8 cellular contexts compared by ENCODE assay signal in genomic region chr2:239318790-239319189, GRCh38.
DNase-seq lines count a peak whose midpoint lies in the region; ATAC-seq and TF ChIP-seq lines count a peak whose summit lies in the region.

No MANE protein-coding gene starts in this region.

- H3K27ac Mint-ChIP-seq in activated T-cell treated with anti-CD3 and anti-CD28 coated beads, Interleukin-2, amount 50 U/mL, for 72 hours, result peak overlapping the region; percentile 91

- DNase-seq in GM23248, result peak; percentile 55
- DNase-seq in activated T-cell treated with anti-CD3 and anti-CD28 coated beads, Interleukin-2, amount 50 U/mL, for 72 hours, result no peak
- no peak for DNase-seq in right atrium auricular region (ENCODE audit: low spot score)
- DNase-seq in spleen, result no peak
- no peak for DNase-seq in NCI-H1092 treated with DMSO at 0.1 percent for 48 hours (lab: John Stamatoyannopoulos, UW)
- DNase-seq in NCI-H128 (lab: John Stamatoyannopoulos, UW; ENCODE audit: unreplicated experiment), result no peak
- DNase-seq in left colon, result no peak

- H3K4me1 ChIP-seq in GM23248 (ENCODE audit: insufficient read depth) (peaks cover 24% of the 10 kb centered on the region), right atrium auricular region (peaks cover 0 to 54% of the 10 kb centered on the region in 2 donors), spleen (peaks cover 0 to 84% (median 53%) of the 10 kb centered on the region in 6 donors)

- in situ Hi-C loops in GM23248 (cut with MboI), result no loop called here

- ATAC-seq in activated T-cell treated with anti-CD3 and anti-CD28 coated beads, Interleukin-2, amount 50 U/mL, for 72 hours (replicated peaks in 1 of 2), result no peak
- no peak for ATAC-seq in HG03378 (IDR thresholded peaks at IDR 0.05; ENCODE audit: unreplicated experiment)
- no peak for ATAC-seq in left colon

- peak overlapping the region; percentile 78 for H2AFZ ChIP-seq in GM23248

- 16 to 25% methylated on average over 5 of the region's 5 CpGs for WGBS in GM23248 (ENCODE audit: low coverage in 1 of 2, low lambda C conversion rate in 2 of 2, missing lambda C conversion rate in 2 of 2), 2 experiments
- 38 to 65% (median 56%) methylated on average over 5 of the region's 5 CpGs for WGBS in spleen, 5 donors

- H3K9ac ChIP-seq in GM23248, result peak overlapping the region; percentile 42

- H3K4me3 Mint-ChIP-seq in activated T-cell treated with anti-CD3 and anti-CD28 coated beads, Interleukin-2, amount 50 U/mL, for 72 hours, result peak overlapping the region in 1 of 2 donors; percentile 83

- no peaks in the 10 kb centered on the region for H3K9me3 ChIP-seq in GM23248 (ENCODE audit: low read depth)
- H3K9me3 ChIP-seq in right atrium auricular region, result no peaks in the 10 kb centered on the region
- no peaks in the 10 kb centered on the region for H3K9me3 ChIP-seq in spleen

- no peaks in the 10 kb centered on the region for H3K9me3 Mint-ChIP-seq in activated T-cell treated with anti-CD3 and anti-CD28 coated beads, Interleukin-2, amount 50 U/mL, for 72 hours

- H3K4me2 ChIP-seq in GM23248 (ENCODE audit: unreplicated experiment), result peak overlapping the region; percentile 78

- no peak for TF ChIP-seq POLR2A in spleen (IDR thresholded peaks at IDR 0.05)

- H3K27me3 ChIP-seq in GM23248 (replicated peaks; ENCODE audit: insufficient read depth), result no peaks in the 10 kb centered on the region
- H3K27me3 ChIP-seq in right atrium auricular region, result no peaks in the 10 kb centered on the region
- no peaks in the 10 kb centered on the region for H3K27me3 ChIP-seq in spleen (replicated peaks in 1 of 7)

- H3K27ac ChIP-seq in GM23248, result no peak overlapping the region
- H3K27ac ChIP-seq in right atrium auricular region, result peak overlapping the region; percentile 85 to 91
- peak overlapping the region in 7 of 8 donors; percentile 68 to 84 (median 80) for H3K27ac ChIP-seq in spleen

- peaks cover 26% of the 10 kb centered on the region for H3K79me2 ChIP-seq in GM23248 (ENCODE audit: insufficient read depth)

- no peaks in the 10 kb centered on the region; the same call in 1 of the 2 replicates for H3F3A ChIP-seq in GM23248 (ENCODE audit: insufficient read depth)

- intact Hi-C loops in spleen (cut with DNase I; ENCODE audit: low total_unique reads), result no loop called here
- intact Hi-C loops in left colon (cut with DNase I, micrococcal nuclease), result no loop called here

- H3K9me2 ChIP-seq in GM23248 (ENCODE audit: insufficient read depth), result no peaks in the 10 kb centered on the region

- peaks cover 6 to 26% of the 10 kb centered on the region in 2 donors for H3K36me3 Mint-ChIP-seq in activated T-cell treated with anti-CD3 and anti-CD28 coated beads, Interleukin-2, amount 50 U/mL, for 72 hours (ENCODE audit: insufficient read depth in 2 of 2)

- H3K4me3 ChIP-seq in GM23248, result peak overlapping the region; percentile 40
- peak overlapping the region; percentile 19 to 41 for H3K4me3 ChIP-seq in right atrium auricular region
- peak overlapping the region in 4 of 8 donors; percentile 8 to 54 (median 28) for H3K4me3 ChIP-seq in spleen

- H4K20me1 ChIP-seq in GM23248 (ENCODE audit: insufficient read depth), result no peaks in the 10 kb centered on the region

- no peaks in the 10 kb centered on the region for H3K36me3 ChIP-seq in GM23248 (ENCODE audit: low read depth)
- no peaks in the 10 kb centered on the region for H3K36me3 ChIP-seq in right atrium auricular region
- no peaks in the 10 kb centered on the region for H3K36me3 ChIP-seq in spleen

- peaks cover 8% of the 10 kb centered on the region for H3K27me3 Mint-ChIP-seq in activated T-cell treated with anti-CD3 and anti-CD28 coated beads, Interleukin-2, amount 50 U/mL, for 72 hours (ENCODE audit: low read depth)

- peaks cover 76% of the 10 kb centered on the region for H3K4me1 Mint-ChIP-seq in activated T-cell treated with anti-CD3 and anti-CD28 coated beads, Interleukin-2, amount 50 U/mL, for 72 hours (ENCODE audit: low read depth)

- TF ChIP-seq CTCF in right atrium auricular region (IDR thresholded peaks at IDR 0.05) (no peak), spleen (IDR thresholded peaks at IDR 0.05 in 8 of 11, conservative IDR thresholded peaks at IDR 0.05 in 3 of 11) (no peak)
